ENCODE assay signal across 9 cellular contexts in genomic region chr1:222711319-222712252, GRCh38. TPM values are rescaled to one million over a fixed set of nuclear protein-coding genes. Genes with fewer than 3 reads are reported as not detected.
DNase-seq lines count a peak whose midpoint lies in the region; ATAC-seq and TF ChIP-seq lines count a peak whose summit lies in the region.
"Had no signal": no experiment of that assay in that cellular context is flagged by ENCODE, and none has a peak within 500 bp of the region (broad histone marks: within the 10 kb centered on the region; RNA-seq: fewer than 3 reads in every experiment).

No MANE protein-coding gene starts in this region.

- H3K4me3 Mint-ChIP-seq in dendritic cell treated with granulocyte-macrophage colony-stimulating factor and Interleukin-4, amounts not matched to agents 40 ng/mL and 50 ng/mL, for 4 days: peak overlapping the region; percentile 96

- H3K36me3 Mint-ChIP-seq in dendritic cell treated with granulocyte-macrophage colony-stimulating factor and Interleukin-4, amounts not matched to agents 40 ng/mL and 50 ng/mL, for 4 days (ENCODE audit: low read depth): peaks cover 37% of the 10 kb centered on the region

- under 1% methylated on average over 30 of the region's 42 CpGs for WGBS in right lobe of liver (ENCODE audit: insufficient coverage, low coverage, low lambda C conversion rate, missing lambda C conversion rate)

- peaks cover 0 to 4% (median 0%) of the 10 kb centered on the region in 4 donors for H3K36me3 ChIP-seq in right lobe of liver

- no peaks in the 10 kb centered on the region for H3K27me3 Mint-ChIP-seq in dendritic cell treated with granulocyte-macrophage colony-stimulating factor and Interleukin-4, amounts not matched to agents 40 ng/mL and 50 ng/mL, for 4 days

- H3K4me1 Mint-ChIP-seq in dendritic cell treated with granulocyte-macrophage colony-stimulating factor and Interleukin-4, amounts not matched to agents 40 ng/mL and 50 ng/mL, for 4 days (ENCODE audit: low read depth): peaks cover 30% of the 10 kb centered on the region

- H3K27me3 ChIP-seq in right lobe of liver: no peaks in the 10 kb centered on the region

- peaks cover 0 to 9% (median 0%) of the 10 kb centered on the region in 4 donors for H3K4me1 ChIP-seq in right lobe of liver

- peak overlapping the region; percentile 61 to 84 (median 79) for H3K4me3 ChIP-seq in right lobe of liver

- no peaks in the 10 kb centered on the region for H3K9me3 Mint-ChIP-seq in dendritic cell treated with granulocyte-macrophage colony-stimulating factor and Interleukin-4, amounts not matched to agents 40 ng/mL and 50 ng/mL, for 4 days

- H3K27ac Mint-ChIP-seq in dendritic cell treated with granulocyte-macrophage colony-stimulating factor and Interleukin-4, amounts not matched to agents 40 ng/mL and 50 ng/mL, for 4 days: peak overlapping the region; percentile 95

- peak overlapping the region; percentile 96 to 98 (median 97) for H3K27ac ChIP-seq in right lobe of liver

- no peaks in the 10 kb centered on the region for H3K9me3 ChIP-seq in right lobe of liver

- TF ChIP-seq POLR2A in GM18951 (IDR thresholded peaks at IDR 0.05; ENCODE audit: extremely low read depth, insufficient read depth, insufficient read length): peak; percentile 21
- TF ChIP-seq POLR2A in right lobe of liver (IDR thresholded peaks at IDR 0.05): no peak

- DNase-seq in AML-193 (lab: John Stamatoyannopoulos, UW) (peak; percentile 68 to 75), NCI-H524 treated with DMSO at 0.1 percent for 48 hours (lab: John Stamatoyannopoulos, UW) (peak; percentile 7), right lobe of liver (peak; percentile 59 to 63 (median 59))
- DNase-seq in activated CD4-positive, alpha-beta T cell treated with anti-CD3 and anti-CD28 coated beads, Interleukin-2, amount 50 U/mL, for 24 hours (ENCODE audit: low read depth in 1 of 2, low spot score in 1 of 2): peak; percentile 13 to 41
- peak in 2 of 3 experiments; percentile 22 to 60 for DNase-seq in stimulated activated CD4-positive, alpha-beta T cell treated with anti-CD3 and anti-CD28 coated beads, TNF-alpha, amount 100 ng/mL, for 24 hours (ENCODE audit: low read depth in 3 of 3)

- ATAC-seq in HG03175 (IDR thresholded peaks at IDR 0.05; ENCODE audit: unreplicated experiment) (peak; percentile 40), right lobe of liver (peak; percentile 25 to 49 (median 36))

- in situ Hi-C loops in GM18951 (cut with MboI; ENCODE audit: low sequenced_read_pairs, unreplicated experiment): no loop called here

- TF ChIP-seq CTCF in right lobe of liver (IDR thresholded peaks at IDR 0.05): no peak

- intact Hi-C loops in dendritic cell treated with granulocyte-macrophage colony-stimulating factor and Interleukin-4, amounts not matched to agents 40 ng/mL and 50 ng/mL, for 4 days (cut with micrococcal nuclease): loop anchor here (2.0 kb wide), 1 partner anchor 247 kb away; no protein-coding TSS in a partner anchor
- intact Hi-C loops in right lobe of liver (cut with DNase I): no loop called here

RNA-seq across cellular contexts. Expression of gene AIDA, which starts 0.7 kb away (rescaled TPM):
- total RNA-seq in right lobe of liver: 10 to 100 TPM; 23.9 to 35.2 (median 29.8) TPM

RNA-seq across cellular contexts. Expression of gene BROX, which starts 0.8 kb away (rescaled TPM):
- 10 to 100 TPM; 13.3 to 24.3 (median 20.2) TPM for total RNA-seq in right lobe of liver

RNA-seq across cellular contexts. Expression of gene FAM177B, which starts 25.4 kb away (rescaled TPM):
- under 1 TPM in 1 of 6 experiments, not detected in 5; 0.47 TPM for total RNA-seq in right lobe of liver
- total RNA-seq: activated CD8-positive, alpha-beta memory T cell treated with anti-CD3 and anti-CD28 coated beads for 36 hours had no signal

Comparison
In these comparisons a context has a peak if more than half of its experiments do, and no peak if none do; other contexts are left out.
1. Peak in every context shown above with its lines: DNase-seq, ATAC-seq, H3K4me3 ChIP-seq and H3K27ac ChIP-seq.
2. DNase-seq: peak in every context shown above with its lines; median percentile 72 in AML-193; 59 in right lobe of liver; 41 in stimulated activated CD4-positive, alpha-beta T cell treated with anti-CD3 and anti-CD28 coated beads, TNF-alpha, amount 100 ng/mL, for 24 hours; 27 in activated CD4-positive, alpha-beta T cell treated with anti-CD3 and anti-CD28 coated beads, Interleukin-2, amount 50 U/mL, for 24 hours; 7 in NCI-H524 treated with DMSO at 0.1 percent for 48 hours.